Comparison of ENCODE assay signal across 14 cellular contexts in the genomic region with DNA sequence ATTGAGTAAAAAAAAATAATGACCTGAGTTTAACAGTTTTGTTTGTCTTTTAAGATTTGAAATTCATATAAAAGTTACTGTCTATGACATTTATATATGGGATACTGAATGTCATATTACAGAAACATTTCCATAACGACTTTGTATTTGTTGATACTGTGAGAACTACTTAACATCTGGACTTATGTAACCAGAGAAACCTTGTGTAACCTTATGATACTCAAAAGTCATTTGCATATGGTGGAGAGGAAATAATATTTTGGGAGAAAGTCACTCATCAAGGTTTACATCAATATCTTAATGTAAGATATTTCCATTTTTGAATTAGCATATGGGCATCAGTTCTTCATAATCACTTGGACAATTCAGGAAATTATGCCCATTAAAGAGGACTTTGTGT.
"Had no signal": no experiment of that assay in that cellular context is flagged by ENCODE, and none has a peak within 500 bp of the region (broad histone marks: within the 10 kb centered on the region; RNA-seq: fewer than 3 reads in every experiment).

No MANE protein-coding gene starts in this region.

- H3K4me3 ChIP-seq: gastroesophageal sphincter, thyroid gland had no signal

- DNase-seq: activated CD4-positive, alpha-beta T cell treated with anti-CD3 and anti-CD28 coated beads, Interleukin-2, amount 50 U/mL, for 1 hour; activated CD4-positive, CD25-positive, alpha-beta regulatory T cell; activated CD8-positive, alpha-beta memory T cell treated with anti-CD3 and anti-CD28 coated beads for 24 hours; activated naive CD4-positive, alpha-beta T cell; aorta; cerebellar nuclear complex; islet precursor cell; naive B cell; posterior cingulate gyrus; stimulated activated CD4-positive, alpha-beta T cell treated with anti-CD3 and anti-CD28 coated beads, Interleukin-2, amount 100 ng/mL, for 48 hours; stimulated activated naive B cell treated with anti-CD40 and anti-IgM and Interleukin-4, amounts not matched to agents 10 μg/mL and 1 μg/mL and 100 μg/mL, for 72 hours; thyroid gland had no signal

- H3K36me3 ChIP-seq: gastroesophageal sphincter, thyroid gland had no signal

- H3K27me3 ChIP-seq: gastroesophageal sphincter, thyroid gland had no signal

- H3K9me3 ChIP-seq: gastroesophageal sphincter, thyroid gland had no signal

- ATAC-seq: gastroesophageal sphincter; stimulated activated naive B cell treated with anti-CD40 and anti-IgM and Interleukin-4, amounts not matched to agents 10 μg/mL and 1 μg/mL and 100 μg/mL, for 72 hours had no signal

- FAIRE-seq: urothelium cell line had no signal
